2 cellular contexts compared by ENCODE assay signal in the genomic region with DNA sequence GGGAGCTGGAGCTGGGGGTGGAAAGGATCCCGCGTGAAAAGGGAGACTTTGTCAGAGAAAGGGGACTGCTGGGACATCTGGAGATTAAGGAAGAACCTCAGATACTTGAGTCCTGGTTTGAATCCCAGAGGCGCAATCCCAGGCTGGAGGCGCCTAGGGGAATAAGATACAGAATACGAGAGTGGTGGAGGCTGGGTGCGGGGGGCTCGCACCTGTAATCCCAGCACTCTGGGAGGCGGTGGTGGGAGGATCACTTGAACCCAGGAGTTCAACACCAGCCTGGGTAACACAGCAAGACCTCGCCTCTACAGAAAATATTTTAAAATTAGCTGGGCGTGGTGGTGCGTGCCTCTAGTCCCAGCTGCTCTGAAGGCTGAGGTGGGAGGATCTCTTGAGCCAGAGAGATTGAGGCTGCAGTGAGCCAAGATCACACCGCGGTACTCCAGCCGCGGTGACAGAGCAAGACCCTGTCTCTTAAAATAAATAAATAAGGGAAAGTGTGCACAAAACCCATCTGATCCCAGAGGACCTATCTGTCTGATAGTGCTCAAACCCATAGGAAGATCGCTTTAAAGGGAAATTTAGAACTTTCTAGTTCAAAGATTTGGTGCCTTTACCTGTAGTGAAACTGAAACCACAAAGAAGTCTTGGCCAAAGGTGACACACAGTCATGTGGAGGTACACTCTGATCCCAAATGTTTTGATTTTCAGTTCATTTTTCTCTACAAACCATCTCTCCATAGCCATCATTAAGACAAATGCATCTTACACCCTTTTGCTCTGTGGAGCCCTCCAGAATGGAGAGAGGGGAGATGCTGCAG.
TF ChIP-seq lines count a peak whose summit lies in the region.

No MANE protein-coding gene starts in this region.

TF ChIP-seq in A549, 52 proteins besides CTCF, POLR2A, EP300 and RAD21:
- TF ChIP-seq CBX2 (IDR thresholded peaks at IDR 0.05; ENCODE audit: borderline replicate concordance, low read depth) (no peak), HDAC2 (IDR thresholded peaks at IDR 0.05) (no peak), HOXA7 (CRISPR knock-in tag; IDR thresholded peaks at IDR 0.05) (no peak), JUNB (IDR thresholded peaks at IDR 0.05) (no peak), GATA3 (IDR thresholded peaks at IDR 0.05; ENCODE audit: borderline replicate concordance) (no peak), HOXB13 (CRISPR knock-in tag; IDR thresholded peaks at IDR 0.05; ENCODE audit: low read depth) (no peak), ATOH8 (CRISPR knock-in tag; IDR thresholded peaks at IDR 0.05; ENCODE audit: low read depth) (no peak), NPAS2 (CRISPR knock-in tag; IDR thresholded peaks at IDR 0.05; ENCODE audit: borderline replicate concordance) (no peak), SMC3 (IDR thresholded peaks at IDR 0.05) (no peak), CBX8 (IDR thresholded peaks at IDR 0.05) (no peak), KDM5A (IDR thresholded peaks at IDR 0.05) (no peak), HEYL (CRISPR knock-in tag; IDR thresholded peaks at IDR 0.05) (no peak), JUN (IDR thresholded peaks at IDR 0.05) (no peak; a peak in 1 of 5 replicates), HOXB5 (CRISPR knock-in tag; IDR thresholded peaks at IDR 0.05) (no peak), CHD4 (IDR thresholded peaks at IDR 0.05; ENCODE audit: borderline replicate concordance) (no peak), NFE2L2 (conservative IDR thresholded peaks at IDR 0.05; ENCODE audit: low read length) (no peak), FOXS1 (CRISPR knock-in tag; IDR thresholded peaks at IDR 0.05) (no peak), MYC (IDR thresholded peaks at IDR 0.05; ENCODE audit: borderline replicate concordance, low read length) (no peak), FOSL2 (IDR thresholded peaks at IDR 0.05) (no peak), FOSL2 (CRISPR knock-in tag; IDR thresholded peaks at IDR 0.05) (no peak), TFCP2L1 (CRISPR knock-in tag; IDR thresholded peaks at IDR 0.05) (no peak)

TF ChIP-seq in IMR-90, 13 proteins besides CTCF, POLR2A, EP300 and RAD21:
- TF ChIP-seq USF2 (IDR thresholded peaks at IDR 0.05; ENCODE audit: low read depth, low read length): no peak
- TF ChIP-seq CHD1 (IDR thresholded peaks at IDR 0.05; ENCODE audit: low read depth, low read length): no peak
- no peak for TF ChIP-seq MAFK (IDR thresholded peaks at IDR 0.05; ENCODE audit: low read depth, low read length)
- TF ChIP-seq RCOR1 (IDR thresholded peaks at IDR 0.05; ENCODE audit: insufficient replicate concordance, low read length): no peak
- no peak for TF ChIP-seq MAZ (IDR thresholded peaks at IDR 0.05; ENCODE audit: borderline replicate concordance, low read depth, low read length)
TF ChIP-seq in IMR-90: peak in this region for 0.
